Comparison of ENCODE assay signal across 8 cellular contexts in the genomic region with DNA sequence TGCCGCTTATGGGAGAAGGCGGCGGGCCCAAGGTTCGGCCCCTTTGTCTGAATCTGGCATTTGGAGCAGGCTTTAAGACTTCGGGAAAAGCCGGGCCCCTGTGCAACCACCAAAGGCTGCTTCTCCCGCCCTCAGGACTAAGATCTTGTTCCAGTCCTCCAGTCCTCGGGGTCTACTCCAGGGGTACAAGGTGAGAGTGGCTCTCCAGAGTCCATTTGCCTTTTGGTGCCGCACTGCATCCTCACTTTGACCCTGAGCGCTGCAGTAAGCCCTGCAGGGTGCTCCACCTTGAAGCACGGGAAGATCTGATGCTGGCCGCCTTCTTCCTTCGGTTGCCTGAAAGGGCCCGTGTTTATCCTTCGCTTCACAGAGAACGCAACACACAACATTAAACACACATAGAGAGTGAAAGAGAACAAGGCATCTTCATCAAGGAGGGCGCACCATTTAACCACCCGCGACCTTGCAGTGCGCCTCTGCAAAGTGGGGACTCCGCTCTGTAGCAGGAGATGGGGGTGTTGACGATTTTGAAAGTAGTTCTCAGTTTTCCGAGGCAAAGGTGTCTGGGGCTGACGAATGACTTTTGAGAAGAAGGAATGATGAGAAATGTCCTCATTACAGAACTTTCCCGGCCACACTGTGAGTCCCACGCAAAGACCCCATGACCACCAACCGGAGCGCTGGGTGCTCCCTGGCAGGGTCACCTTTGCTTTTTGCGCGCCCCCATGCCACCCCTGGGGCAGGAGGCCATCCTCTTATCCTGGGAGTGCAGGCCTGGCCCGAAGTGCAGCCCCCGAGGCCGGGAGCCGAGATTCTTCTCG. TPM values are rescaled to one million over a fixed set of nuclear protein-coding genes. Genes with fewer than 3 reads are reported as not detected.
A peak's percentile ranks its signal among the peaks of the same experiment; 100 is the strongest.
DNase-seq lines count a peak whose midpoint lies in the region; ATAC-seq and TF ChIP-seq lines count a peak whose summit lies in the region.

No MANE protein-coding gene starts in this region.

- H3K27ac ChIP-seq in CD4-positive, alpha-beta T cell (ENCODE audit: low read depth, low read length), result no peak overlapping the region
- H3K27ac ChIP-seq in parathyroid adenoma, result no peak overlapping the region

- intact Hi-C loops in CD4-positive, alpha-beta T cell (cut with DNase I, micrococcal nuclease), result loop anchor here (2.0 kb wide), 2 partner anchors 21 to 25 kb away; partner anchors contain the start of gene NCBP2 (in 1 of the 2)

- peak overlapping the region; percentile 78 for H3K4me3 Mint-ChIP-seq in CD4-positive, alpha-beta T cell

- H3K9ac ChIP-seq in NT2/D1 (ENCODE audit: insufficient read length, low read depth) (peak overlapping the region; percentile 86), parathyroid adenoma (no peak overlapping the region)

- H3K9me3 Mint-ChIP-seq in CD4-positive, alpha-beta T cell, result no peaks in the 10 kb centered on the region

- no peaks in the 10 kb centered on the region for H3K9me3 ChIP-seq in CD4-positive, alpha-beta T cell (ENCODE audit: control insufficient read depth, low read length)
- H3K9me3 ChIP-seq in NT2/D1 (ENCODE audit: insufficient read depth, low read length) (peaks cover 22% of the 10 kb centered on the region), parathyroid adenoma (ENCODE audit: control insufficient read depth, low read length) (no peaks in the 10 kb centered on the region)

- no peak overlapping the region for H3K27ac Mint-ChIP-seq in CD4-positive, alpha-beta T cell

- POLR2A ChIA-PET in CD4-positive, alpha-beta T cell (lab: Charles Lee), result interaction anchor here (0.6 to 1.9 kb wide), 2 partner anchors 26 to 677 kb away, joined by 3 to 10 read pairs; partner anchors contain the start of gene NCBP2

- no peak for DNase-seq in CD4-positive, alpha-beta T cell
- DNase-seq in NT2/D1 (ENCODE audit: low read depth, low spot score) (no peak), epithelial cell of esophagus (ENCODE audit: low read depth) (no peak), dedifferentiated amniotic fluid mesenchymal stem cell (ENCODE audit: extremely low spot score) (no peak), AG08396 (ENCODE audit: low spot score) (no peak)

- H3K36me3 ChIP-seq in NT2/D1 (ENCODE audit: insufficient read depth, insufficient read length, low read length), result no peaks in the 10 kb centered on the region
- no peaks in the 10 kb centered on the region for H3K36me3 ChIP-seq in parathyroid adenoma (ENCODE audit: control insufficient read depth, insufficient read depth, low read length)

- H3K27me3 Mint-ChIP-seq in CD4-positive, alpha-beta T cell, result peaks cover 19% of the 10 kb centered on the region

- peaks cover 6% of the 10 kb centered on the region for H3K27me3 ChIP-seq in CD4-positive, alpha-beta T cell (ENCODE audit: control insufficient read depth, insufficient read depth, low read length)
- peaks cover 52% of the 10 kb centered on the region for H3K27me3 ChIP-seq in NT2/D1 (ENCODE audit: insufficient read depth, insufficient read length)
- no peaks in the 10 kb centered on the region for H3K27me3 ChIP-seq in parathyroid adenoma (ENCODE audit: control insufficient read depth, insufficient read depth, low read length)

- no peak for TF ChIP-seq CTCF in CD4-positive, alpha-beta T cell (IDR thresholded peaks at IDR 0.05)
- no peak for TF ChIP-seq CTCF in epithelial cell of esophagus (IDR thresholded peaks at IDR 0.05; ENCODE audit: insufficient read depth, low read depth, low read length, missing control alignments)
- no peak for TF ChIP-seq CTCF in parathyroid adenoma (IDR thresholded peaks at IDR 0.05)

- H3K36me3 Mint-ChIP-seq in CD4-positive, alpha-beta T cell (ENCODE audit: low read depth), result no peaks in the 10 kb centered on the region

- H3K79me2 ChIP-seq in parathyroid adenoma, result peaks cover 3% of the 10 kb centered on the region

- peaks cover 11% of the 10 kb centered on the region for H3K4me1 Mint-ChIP-seq in CD4-positive, alpha-beta T cell (ENCODE audit: low read depth)

- CTCF ChIA-PET in CD4-positive, alpha-beta T cell (lab: Charles Lee), result interaction anchor here (1.3 kb wide), 1 partner anchor 26 kb away, joined by 3 read pairs; the partner anchor contains the start of gene NCBP2

- H3K4me1 ChIP-seq in NT2/D1 (ENCODE audit: insufficient read depth, insufficient read length) (peaks cover 6% of the 10 kb centered on the region), parathyroid adenoma (peaks cover 4% of the 10 kb centered on the region)

- peak overlapping the region; percentile 98 for H3K4me2 ChIP-seq in parathyroid adenoma (ENCODE audit: low read length)

- H2AFZ ChIP-seq in parathyroid adenoma, result peak overlapping the region; percentile 97

- ATAC-seq in CD4-positive, alpha-beta T cell (ENCODE audit: poor library complexity), result no peak
- no peak for ATAC-seq in GM18907 (IDR thresholded peaks at IDR 0.05; ENCODE audit: unreplicated experiment)
- no peak for ATAC-seq in HG02759 (IDR thresholded peaks at IDR 0.05; ENCODE audit: unreplicated experiment)

- H3K4me3 ChIP-seq in NT2/D1 (ENCODE audit: insufficient read length, low read depth) (peak overlapping the region; percentile 72), epithelial cell of esophagus (ENCODE audit: low read length) (peak overlapping the region; percentile 51), parathyroid adenoma (ENCODE audit: low read depth, low read length) (peak overlapping the region; percentile 63)

RNA-seq across cellular contexts. Expression of gene PIGZ, which starts 1.0 kb away (rescaled TPM):
- total RNA-seq in CD4-positive, alpha-beta T cell, result under 1 TPM; 0.33 to 0.61 TPM

RNA-seq across cellular contexts. Expression of gene NCBP2, which starts 25.3 kb away (rescaled TPM):
- 10 to 100 TPM; 41.4 to 44.6 TPM for total RNA-seq in CD4-positive, alpha-beta T cell
